11 cellular contexts compared by ENCODE assay signal in genomic region chr11:86043765-86044534, GRCh38. TPM values are rescaled to one million over a fixed set of nuclear protein-coding genes. Genes with fewer than 3 reads are reported as not detected.
A peak's percentile ranks its signal among the peaks of the same experiment; 100 is the strongest.
DNase-seq lines count a peak whose midpoint lies in the region; ATAC-seq and TF ChIP-seq lines count a peak whose summit lies in the region.
"Had no signal": no experiment of that assay in that cellular context is flagged by ENCODE, and none has a peak within 500 bp of the region (broad histone marks: within the 10 kb centered on the region; RNA-seq: fewer than 3 reads in every experiment).

No MANE protein-coding gene starts in this region.

- peak overlapping the region in 1 of 2 donors; percentile 10 for H3K4me3 ChIP-seq in CD4-positive, alpha-beta memory T cell (ENCODE audit: low read length in 2 of 2)
- no peak overlapping the region for H3K4me3 ChIP-seq in KMS-11 (IDR thresholded peaks at IDR 0.05; ENCODE audit: insufficient read depth, low read depth, low read length)

- no peaks in the 10 kb centered on the region for H3K9me3 ChIP-seq in CD4-positive, alpha-beta memory T cell (ENCODE audit: control insufficient read depth in 1 of 2, low read length in 2 of 2)

- H3K27ac ChIP-seq in CD4-positive, alpha-beta memory T cell (ENCODE audit: low read depth, low read length), result no peak overlapping the region
- H3K27ac ChIP-seq in KMS-11, result peak overlapping the region; percentile 8; the same call in 1 of the 2 replicates

- H2AFZ ChIP-seq in KMS-11 (ENCODE audit: low read depth), result no peak overlapping the region

- no peaks in the 10 kb centered on the region for H3K36me3 Mint-ChIP-seq in CD4-positive, alpha-beta memory T cell
- H3K36me3 Mint-ChIP-seq in chondrocyte (ENCODE audit: low read depth), result no peaks in the 10 kb centered on the region
- peaks cover 3% of the 10 kb centered on the region for H3K36me3 Mint-ChIP-seq in osteocyte (ENCODE audit: unreplicated experiment)

- no peak for TF ChIP-seq CTCF in KMS-11 (conservative IDR thresholded peaks at IDR 0.05; ENCODE audit: low read depth, low read length)
- no peak for TF ChIP-seq CTCF in chondrocyte (IDR thresholded peaks at IDR 0.05)
- no peak for TF ChIP-seq CTCF in osteocyte (IDR thresholded peaks at IDR 0.05)
- TF ChIP-seq CTCF in GM13977 (IDR thresholded peaks at IDR 0.05; ENCODE audit: extremely low read depth, insufficient read depth, missing control alignments), result no peak

- no peaks in the 10 kb centered on the region for H3K27me3 ChIP-seq in CD4-positive, alpha-beta memory T cell (ENCODE audit: insufficient read depth, low read length)
- no peaks in the 10 kb centered on the region for H3K27me3 ChIP-seq in KMS-11 (ENCODE audit: insufficient read depth, low read depth)

- intact Hi-C loops in CD4-positive, alpha-beta memory T cell (cut with micrococcal nuclease), result loop anchor here (2.0 kb wide), 2 partner anchors 159 to 247 kb away; no protein-coding TSS in a partner anchor

- peaks cover 76% of the 10 kb centered on the region for H4K20me1 ChIP-seq in KMS-11 (ENCODE audit: insufficient read depth)

- H3K79me2 ChIP-seq in KMS-11 (ENCODE audit: insufficient read depth, low read depth), result peaks cover 99% of the 10 kb centered on the region

- DNase-seq in CD4-positive, alpha-beta memory T cell, result no peak
- DNase-seq in chondrocyte (ENCODE audit: low spot score), result no peak
- no peak for DNase-seq in osteocyte (ENCODE audit: extremely low spot score, unreplicated experiment)
- DNase-seq in MV-4-11 (lab: John Stamatoyannopoulos, UW), result no peak
- DNase-seq in GM13977 (ENCODE audit: low spot score), result no peak
- no peak for DNase-seq in NCI-H128 (lab: John Stamatoyannopoulos, UW; ENCODE audit: unreplicated experiment)
- DNase-seq: activated effector memory CD4-positive, alpha-beta T cell treated with Interleukin-2 at 50 U/mL for 16 hours; NCI-H1694 treated with DMSO at 0.1 percent for 48 hours; stimulated activated naive CD4-positive, alpha-beta T cell had no signal

- H3K27ac Mint-ChIP-seq in CD4-positive, alpha-beta memory T cell, result peak overlapping the region; percentile 10 to 90 (median 57)
- H3K27ac Mint-ChIP-seq in chondrocyte (ENCODE audit: unreplicated experiment) (peak overlapping the region; percentile 72), osteocyte (ENCODE audit: unreplicated experiment) (peak overlapping the region; percentile 67)

- no peaks in the 10 kb centered on the region for H3K27me3 Mint-ChIP-seq in CD4-positive, alpha-beta memory T cell
- H3K27me3 Mint-ChIP-seq in chondrocyte (ENCODE audit: low read depth), result no peaks in the 10 kb centered on the region
- no peaks in the 10 kb centered on the region for H3K27me3 Mint-ChIP-seq in osteocyte (ENCODE audit: unreplicated experiment)

- H3K9me3 Mint-ChIP-seq in CD4-positive, alpha-beta memory T cell, result no peaks in the 10 kb centered on the region
- H3K9me3 Mint-ChIP-seq in chondrocyte (ENCODE audit: low read depth) (no peaks in the 10 kb centered on the region), osteocyte (ENCODE audit: unreplicated experiment) (no peaks in the 10 kb centered on the region)

- CTCF ChIA-PET in CD4-positive, alpha-beta memory T cell (lab: Charles Lee; ENCODE audit: partially characterized antibody), result interaction anchor here (1.0 to 4.8 kb wide), 7 partner anchors 10 to 175 kb away, joined by 3 to 173 read pairs (median 4); no protein-coding TSS in a partner anchor

- H3K4me2 ChIP-seq in KMS-11, result peak overlapping the region; percentile 2; the same call in 1 of the 2 replicates

- in situ Hi-C loops in GM13977 (cut with MboI; ENCODE audit: low pct_unique_long_range_greater_than_20kb, low sequenced_read_pairs, unreplicated experiment), result loop anchor here (10.0 kb wide), 1 partner anchor 151 kb away; no protein-coding TSS in a partner anchor

- POLR2A ChIA-PET in CD4-positive, alpha-beta memory T cell (lab: Charles Lee; ENCODE audit: partially characterized antibody), result interaction anchor here (0.8 to 1.6 kb wide), 3 partner anchors 25 to 158 kb away, joined by 4 to 7 read pairs (median 4); partner anchors contain the start of gene PICALM

- peaks cover 78% of the 10 kb centered on the region for H3K4me1 ChIP-seq in CD4-positive, alpha-beta memory T cell (ENCODE audit: insufficient read depth, low read length)
- H3K4me1 ChIP-seq in KMS-11 (ENCODE audit: low read depth, poor library complexity, severe bottlenecking), result peaks cover 83% of the 10 kb centered on the region

- peak overlapping the region in 5 of 8 donors; percentile 12 to 36 (median 29) for H3K4me3 Mint-ChIP-seq in CD4-positive, alpha-beta memory T cell
- H3K4me3 Mint-ChIP-seq in chondrocyte (ENCODE audit: unreplicated experiment) (no peak overlapping the region), osteocyte (ENCODE audit: unreplicated experiment) (no peak overlapping the region)

- H3K9ac ChIP-seq in KMS-11, result no peak overlapping the region

- peaks cover 60 to 87% (median 72%) of the 10 kb centered on the region in 4 donors for H3K4me1 Mint-ChIP-seq in CD4-positive, alpha-beta memory T cell
- H3K4me1 Mint-ChIP-seq in chondrocyte (ENCODE audit: low read depth), result peaks cover 88% of the 10 kb centered on the region
- peaks cover 73% of the 10 kb centered on the region for H3K4me1 Mint-ChIP-seq in osteocyte (ENCODE audit: unreplicated experiment)

- ATAC-seq in GM18519 (IDR thresholded peaks at IDR 0.05; ENCODE audit: low FRiP score, unreplicated experiment), result no peak

- H3K36me3 ChIP-seq in CD4-positive, alpha-beta memory T cell (ENCODE audit: insufficient read depth, low read length), result no peaks in the 10 kb centered on the region
- H3K36me3 ChIP-seq in KMS-11 (ENCODE audit: insufficient read depth), result no peaks in the 10 kb centered on the region

RNA-seq across cellular contexts. Expression of gene PICALM, which starts 24.9 kb away (rescaled TPM):
- total RNA-seq in CD4-positive, alpha-beta memory T cell, result 100 to 1,000 TPM; 127 to 138 TPM
- polyA plus RNA-seq in CD4-positive, alpha-beta memory T cell, result 10 to 100 TPM; 15.3 to 26.3 TPM
- total RNA-seq in chondrocyte (319 to 358 TPM (median 328 TPM) in 3 replicates), osteocyte (262 and 267 TPM in 2 replicates)

Comparison
In these comparisons a context has a peak if more than half of its experiments do, and no peak if none do; other contexts are left out.
1. H3K4me3 Mint-ChIP-seq: peak in CD4-positive, alpha-beta memory T cell (5 of 8); none in chondrocyte (single experiment) and osteocyte (single experiment).
2. Peak in every context shown above with its lines, with median percentiles within 50 percentile points of each other: H3K27ac Mint-ChIP-seq.